ENCODE assay signal across 8 cellular contexts in the genomic region with DNA sequence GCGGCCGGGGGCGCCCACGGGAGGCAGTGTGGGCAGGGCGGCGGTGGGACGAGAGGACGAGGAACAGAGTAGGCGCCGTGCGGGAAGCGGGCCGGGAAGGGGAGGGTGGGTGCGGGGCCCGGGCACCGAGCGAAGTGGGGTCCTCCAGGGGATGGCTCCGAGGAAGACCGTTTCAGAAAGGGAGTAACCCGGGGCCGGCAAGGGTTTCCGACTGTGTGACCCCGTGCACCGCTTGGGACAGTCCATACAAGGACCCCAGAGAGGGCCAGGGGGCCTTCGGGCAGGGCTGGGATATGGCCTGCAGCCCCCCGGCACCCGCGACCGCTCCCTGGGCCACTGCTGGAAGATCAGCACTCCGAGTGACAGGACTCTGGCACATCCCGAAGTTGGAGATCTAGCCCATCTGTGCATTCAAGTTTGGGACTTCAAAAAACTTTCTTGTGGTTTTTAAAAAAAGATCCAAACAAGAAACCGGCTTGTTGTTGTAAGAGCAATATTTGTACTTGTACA. TPM values are rescaled to one million over a fixed set of nuclear protein-coding genes. Genes with fewer than 3 reads are reported as not detected.
DNase-seq lines count a peak whose midpoint lies in the region; ATAC-seq and TF ChIP-seq lines count a peak whose summit lies in the region.

No MANE protein-coding gene starts in this region.

- ATAC-seq in esophagus mucosa = peak; percentile 13
- ATAC-seq in GM21423 (IDR thresholded peaks at IDR 0.05; ENCODE audit: unreplicated experiment) = no peak

- peaks cover 14% of the 10 kb centered on the region for H3K27me3 Mint-ChIP-seq in neural crest cell (ENCODE audit: low read depth)

- no peak overlapping the region for H3K27ac Mint-ChIP-seq in neural crest cell (ENCODE audit: unreplicated experiment)

- H3K4me1 Mint-ChIP-seq in neural crest cell = peaks cover 29% of the 10 kb centered on the region

- no peaks in the 10 kb centered on the region for H3K9me3 Mint-ChIP-seq in neural crest cell

- peak overlapping the region; percentile 88 for H3K4me3 Mint-ChIP-seq in neural crest cell

- no peaks in the 10 kb centered on the region for H3K36me3 Mint-ChIP-seq in neural crest cell (ENCODE audit: low read depth)

- no peak for TF ChIP-seq CTCF in neural crest cell (conservative IDR thresholded peaks at IDR 0.05)

- DNase-seq in DMS 273 (lab: John Stamatoyannopoulos, UW; ENCODE audit: unreplicated experiment) (peak; percentile 43), DMS 273 treated with DMSO at 0.1 percent for 48 hours (lab: John Stamatoyannopoulos, UW) (no peak), T-helper 9 cell (peak; percentile 6), neural crest cell (ENCODE audit: low read depth, low spot score) (peak; percentile 18), inferior parietal cortex (ENCODE audit: extremely low spot score) (no peak), SIG-M5 (lab: John Stamatoyannopoulos, UW) (no peak)

RNA-seq across cellular contexts. Expression of a gene that starts 0.4 kb away (rescaled TPM):
- total RNA-seq in esophagus mucosa = 15.9 TPM
- 22.8 and 23.8 TPM in 2 replicates for total RNA-seq in neural crest cell

Comparison
In these comparisons a context has a peak if more than half of its experiments do, and no peak if none do; other contexts are left out.
1. DNase-seq: peak in DMS 273 (single experiment), T-helper 9 cell (single experiment) and neural crest cell (single experiment); none in DMS 273 treated with DMSO at 0.1 percent for 48 hours (single experiment), inferior parietal cortex (single experiment) and SIG-M5 (single experiment).